7 cellular contexts compared by ENCODE assay signal in genomic region chr1:161305872-161306519, GRCh38. TPM values are rescaled to one million over a fixed set of nuclear protein-coding genes. Genes with fewer than 3 reads are reported as not detected.
A peak's percentile ranks its signal among the peaks of the same experiment; 100 is the strongest.
DNase-seq lines count a peak whose midpoint lies in the region; ATAC-seq, FAIRE-seq and TF ChIP-seq lines count a peak whose summit lies in the region.

No MANE protein-coding gene starts in this region.

- H3K27me3 Mint-ChIP-seq in neural progenitor cell (ENCODE audit: insufficient read depth, low read depth), result peaks cover 7% of the 10 kb centered on the region

- no peaks in the 10 kb centered on the region for H4K20me1 ChIP-seq in OCI-LY1 (ENCODE audit: insufficient read depth, low read length)
- H4K20me1 ChIP-seq in neural progenitor cell (ENCODE audit: low read depth), result no peaks in the 10 kb centered on the region

- no peaks in the 10 kb centered on the region for H3K36me3 Mint-ChIP-seq in neural progenitor cell

- peak overlapping the region; percentile 76 for H3K4me2 ChIP-seq in OCI-LY1 (ENCODE audit: low read length)
- peak overlapping the region; percentile 94 for H3K4me2 ChIP-seq in neural progenitor cell

- intact Hi-C loops in stomach (cut with DNase I; ENCODE audit: low total_unique reads), result no loop called here

- H3K4me3 ChIP-seq in OCI-LY1 (ENCODE audit: low read depth, low read length, poor library complexity, severe bottlenecking), result peak overlapping the region; percentile 91
- peak overlapping the region; percentile 69 for H3K4me3 ChIP-seq in neural progenitor cell
- peak overlapping the region; percentile 76 to 86 (median 80) for H3K4me3 ChIP-seq in stomach

- H3K27me3 ChIP-seq in OCI-LY1 (ENCODE audit: insufficient read depth, low read length), result no peaks in the 10 kb centered on the region
- H3K27me3 ChIP-seq in neural progenitor cell, result no peaks in the 10 kb centered on the region
- H3K27me3 ChIP-seq in stomach, result peaks cover 0 to 6% (median 0%) of the 10 kb centered on the region in 3 donors

- no peak for TF ChIP-seq EP300 in stomach (IDR thresholded peaks at IDR 0.05)

- TF ChIP-seq CTCF in OCI-LY1 (IDR thresholded peaks at IDR 0.05; ENCODE audit: low read length), result peak; percentile 71
- TF ChIP-seq CTCF in neural progenitor cell (IDR thresholded peaks at IDR 0.05), result peak; percentile 65
- peak in 2 of 7 experiments; percentile 23 to 43 for TF ChIP-seq CTCF in stomach (IDR thresholded peaks at IDR 0.05)

- FAIRE-seq in frontal cortex (lab: Jason Lieb, UNC), result no peak

- H3F3A ChIP-seq in OCI-LY1 (ENCODE audit: insufficient read depth, low read length) (no peaks in the 10 kb centered on the region; the same call in 1 of the 2 replicates), neural progenitor cell (ENCODE audit: low read depth) (peaks cover 20% of the 10 kb centered on the region)

- H3K27ac Mint-ChIP-seq in neural progenitor cell, result peak overlapping the region; percentile 85

- peak; percentile 77 for DNase-seq in activated T-helper 9 cell treated with anti-CD3 and anti-CD28 coated beads, Interleukin-2, amount 50 U/mL, for 16 hours (ENCODE audit: low read depth)
- DNase-seq in frontal cortex (ENCODE audit: low spot score in 2 of 2) (peak; percentile 45 to 75), neural progenitor cell (ENCODE audit: low spot score) (peak; percentile 93), stomach (peak; percentile 90)

- H3K4me3 Mint-ChIP-seq in neural progenitor cell, result peak overlapping the region; percentile 92

- 1 to 3% (median 2%) methylated on average over 22 to 30 of the region's 30 CpGs for WGBS in stomach, 5 donors

- H3K9ac ChIP-seq in OCI-LY1 (ENCODE audit: low read length), result peak overlapping the region; percentile 74
- H3K9ac ChIP-seq in neural progenitor cell, result peak overlapping the region; percentile 7

- no peaks in the 10 kb centered on the region for H3K9me3 ChIP-seq in OCI-LY1 (ENCODE audit: low read length)
- H3K9me3 ChIP-seq in neural progenitor cell (ENCODE audit: low read depth), result no peaks in the 10 kb centered on the region
- H3K9me3 ChIP-seq in stomach, result no peaks in the 10 kb centered on the region

- TF ChIP-seq POLR2A in stomach (IDR thresholded peaks at IDR 0.05), result peak in 1 of 4 donors; percentile 34

- peak overlapping the region; percentile 35 for H3K27ac ChIP-seq in OCI-LY1 (ENCODE audit: low read depth, low read length, poor library complexity, severe bottlenecking)
- no peak overlapping the region for H3K27ac ChIP-seq in neural progenitor cell
- peak overlapping the region in 4 of 5 donors; percentile 69 to 83 (median 77) for H3K27ac ChIP-seq in stomach

- peaks cover 11% of the 10 kb centered on the region; the same call in 1 of the 2 replicates for H3K36me3 ChIP-seq in OCI-LY1 (ENCODE audit: insufficient read depth, low read length)
- H3K36me3 ChIP-seq in neural progenitor cell, result no peaks in the 10 kb centered on the region
- no peaks in the 10 kb centered on the region for H3K36me3 ChIP-seq in stomach

- H3K79me2 ChIP-seq in OCI-LY1 (ENCODE audit: insufficient read depth, low read length) (no peaks in the 10 kb centered on the region; the same call in 1 of the 2 replicates), neural progenitor cell (ENCODE audit: low read depth) (peaks cover 10% of the 10 kb centered on the region)

- ATAC-seq in GM18861 (IDR thresholded peaks at IDR 0.05; ENCODE audit: unreplicated experiment) (peak; percentile 53), HG03432 (IDR thresholded peaks at IDR 0.05; ENCODE audit: unreplicated experiment) (peak; percentile 89)

- peaks cover 12% of the 10 kb centered on the region for H3K4me1 Mint-ChIP-seq in neural progenitor cell

- H3K4me1 ChIP-seq in OCI-LY1 (ENCODE audit: insufficient read depth, low read length, severe bottlenecking) (peaks cover 35% of the 10 kb centered on the region), neural progenitor cell (peaks cover 22% of the 10 kb centered on the region), stomach (peaks cover 19 to 43% (median 29%) of the 10 kb centered on the region in 4 donors)

- H3K9me3 Mint-ChIP-seq in neural progenitor cell, result no peaks in the 10 kb centered on the region

- H2AFZ ChIP-seq in OCI-LY1 (ENCODE audit: low read length), result peak overlapping the region; percentile 50; the same call in 1 of the 2 replicates
- peak overlapping the region; percentile 94 for H2AFZ ChIP-seq in neural progenitor cell (replicated peaks)

- H3K9me2 ChIP-seq in OCI-LY1 (ENCODE audit: low read depth, low read length), result no peaks in the 10 kb centered on the region

RNA-seq across cellular contexts. Expression of gene MPZ, which starts 3.8 kb away (rescaled TPM):
- total RNA-seq in frontal cortex (1.6 TPM), neural progenitor cell (ENCODE audit: low replicate concordance) (1.1 and 2.0 TPM in 2 replicates), stomach (10 to 100 TPM in 1 of 5 donors, 1 to 10 TPM in 1, not detected in 3; 1.3 to 15.1 TPM)
- polyA plus RNA-seq in stomach, result 1 to 10 TPM; 1.4 to 2.8 (median 2.3) TPM

RNA-seq across cellular contexts. Expression of gene SDHC, which starts 8.2 kb away (rescaled TPM):
- total RNA-seq in frontal cortex (14.7 TPM), neural progenitor cell (ENCODE audit: low replicate concordance) (61.2 and 95.7 TPM in 2 replicates), stomach (100 to 1,000 TPM in 2 of 5 donors, 10 to 100 TPM in 3; 28.3 to 109 (median 83.1) TPM)
- 100 to 1,000 TPM in 2 of 3 donors, 10 to 100 TPM in 1; 70.1 to 165 (median 152) TPM for polyA plus RNA-seq in stomach

RNA-seq across cellular contexts. Expression of gene PCP4L1, which starts 47.5 kb away (rescaled TPM):
- 6.9 TPM for total RNA-seq in frontal cortex
- total RNA-seq in neural progenitor cell (ENCODE audit: low replicate concordance), result 0.46 and 0.69 TPM in 2 replicates
- 10 to 100 TPM in 2 of 5 donors, not detected in 3; 17.6 to 19.4 TPM for total RNA-seq in stomach
- 10 to 100 TPM in 1 of 3 donors, not detected in 2; 12.6 TPM for polyA plus RNA-seq in stomach
